ENCODE assay signal across 20 cellular contexts in the genomic region with DNA sequence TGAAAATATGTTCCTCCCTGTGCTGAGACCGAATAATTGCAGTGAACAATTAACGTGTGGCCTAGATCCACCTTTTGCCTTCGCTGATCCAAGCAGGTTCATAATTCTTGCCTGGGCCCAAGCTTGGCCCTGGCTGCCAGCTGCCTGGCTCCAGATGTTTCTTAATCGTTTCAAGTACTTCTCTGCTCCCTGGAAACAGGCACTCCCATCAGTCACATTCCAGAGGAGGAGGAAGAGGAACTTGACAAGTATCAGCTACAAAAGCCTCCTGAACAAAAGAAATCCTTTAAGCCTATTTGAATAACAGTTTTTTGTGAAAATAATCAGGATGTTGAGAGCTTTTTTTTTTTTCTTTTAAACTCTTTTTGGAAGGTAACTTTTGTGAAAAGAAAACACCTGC.
DNase-seq lines count a peak whose midpoint lies in the region; ATAC-seq lines count a peak whose summit lies in the region.
"Had no signal": no experiment of that assay in that cellular context is flagged by ENCODE, and none has a peak within 500 bp of the region (broad histone marks: within the 10 kb centered on the region; RNA-seq: fewer than 3 reads in every experiment).

No MANE protein-coding gene starts in this region.

- H3K9me3 Mint-ChIP-seq in activated T-helper 17 cell treated with anti-CD3 and anti-CD28 coated beads, Interleukin-2, amount 50 U/mL, for 72 hours, result no peaks in the 10 kb centered on the region
- H3K9me3 Mint-ChIP-seq: activated T-helper 1 cell treated with anti-CD3 and anti-CD28 coated beads, Interleukin-12 subunit alpha, Interleukin-12 subunit beta, Interleukin-2, Interleukin-4 antibody, amounts not matched to agents 30 ng/mL and 10 ng/mL and 1 ng/mL, durations not matched to agents 14 hours and 24 hours and 36 hours; IgD-negative memory B cell; T-helper 1 cell treated with Interleukin-12 subunit alpha and Interleukin-12 subunit beta and Interleukin-4 antibody, amounts not matched to agents 30 μg/mL and 1 μg/mL, for 36 hours had no signal

- H3K27me3 Mint-ChIP-seq in activated T-helper 17 cell treated with anti-CD3 and anti-CD28 coated beads, Interleukin-2, amount 50 U/mL, for 72 hours, result no peaks in the 10 kb centered on the region
- H3K27me3 Mint-ChIP-seq: IgD-negative memory B cell had no signal

- H3K27ac ChIP-seq in ectodermal cell (ENCODE audit: insufficient read depth, low read depth, low read length, poor library complexity, severe bottlenecking), result peak overlapping the region; percentile 84
- H3K27ac ChIP-seq: right lobe of liver had no signal

- H3K4me3 ChIP-seq in H7 (ENCODE audit: insufficient read depth, low read depth, low read length) (no peak overlapping the region), ectodermal cell (ENCODE audit: insufficient read depth, low read depth, low read length) (no peak overlapping the region)
- H3K4me3 ChIP-seq: BLaER1 treated with 17β-estradiol and CSF1 and Interleukin-3, amounts not matched to agents 10 nM and 100 nM; right lobe of liver had no signal

- 40 to 42% methylated on average over 4 of the region's 4 CpGs for WGBS in ectodermal cell, 2 experiments

- H3K36me3 Mint-ChIP-seq in activated T-helper 17 cell treated with anti-CD3 and anti-CD28 coated beads, Interleukin-2, amount 50 U/mL, for 72 hours (ENCODE audit: low read depth), result peaks cover 44% of the 10 kb centered on the region

- DNase-seq in H7 (peak; percentile 67), kidney tubule cell (ENCODE audit: low spot score) (peak; percentile 14), renal cortical epithelial cell (ENCODE audit: low read depth) (peak; percentile 27), GM19240 (ENCODE audit: insufficient read length, low spot score) (no peak), HUDEP-2 (lab: John Stamatoyannopoulos, UW; ENCODE audit: unreplicated experiment in 76 of 76) (no peak)
- DNase-seq: activated CD4-positive, alpha-beta T cell treated with anti-CD3 and anti-CD28 coated beads for 48 hours; aorta; effector memory CD4-positive, alpha-beta T cell; hippocampal formation; midbrain; NCI-H1105 treated with DMSO at 0.1 percent for 48 hours; NCI-H510A treated with DMSO at 0.1 percent for 48 hours; right lobe of liver had no signal

- no peak overlapping the region for H3K27ac Mint-ChIP-seq in activated T-helper 17 cell treated with anti-CD3 and anti-CD28 coated beads, Interleukin-2, amount 50 U/mL, for 72 hours
- H3K27ac Mint-ChIP-seq: activated T-helper 1 cell treated with anti-CD3 and anti-CD28 coated beads, Interleukin-12 subunit alpha, Interleukin-12 subunit beta, Interleukin-2, Interleukin-4 antibody, amounts not matched to agents 30 ng/mL and 10 ng/mL and 1 ng/mL, durations not matched to agents 14 hours and 24 hours and 36 hours; IgD-negative memory B cell had no signal

- no peaks in the 10 kb centered on the region for H3K27me3 ChIP-seq in H7 (ENCODE audit: control insufficient read depth, insufficient read depth, low read length)
- no peaks in the 10 kb centered on the region for H3K27me3 ChIP-seq in ectodermal cell (ENCODE audit: control insufficient read depth, insufficient read depth, low read length, poor library complexity, severe bottlenecking)
- H3K27me3 ChIP-seq: BLaER1 treated with 17β-estradiol and CSF1 and Interleukin-3, amounts not matched to agents 10 nM and 100 nM; right lobe of liver had no signal

- no peaks in the 10 kb centered on the region for H3K4me1 Mint-ChIP-seq in activated T-helper 17 cell treated with anti-CD3 and anti-CD28 coated beads, Interleukin-2, amount 50 U/mL, for 72 hours
- H3K4me1 Mint-ChIP-seq: IgD-negative memory B cell had no signal

- H3K4me1 ChIP-seq in ectodermal cell (ENCODE audit: control insufficient read depth, insufficient read depth, low read length), result peaks cover 54% of the 10 kb centered on the region

- peaks cover 1% of the 10 kb centered on the region; the same call in 1 of the 2 replicates for H3K36me3 ChIP-seq in H7 (replicated peaks; ENCODE audit: control insufficient read depth, insufficient read depth, low read length)
- peaks cover 12% of the 10 kb centered on the region for H3K36me3 ChIP-seq in ectodermal cell (ENCODE audit: control insufficient read depth, insufficient read depth, low read length)

- no peak for ATAC-seq in activated T-helper 17 cell treated with anti-CD3 and anti-CD28 coated beads, Interleukin-2, amount 50 U/mL, for 72 hours (replicated peaks)
- no peak for ATAC-seq in GM18520 (IDR thresholded peaks at IDR 0.05; ENCODE audit: unreplicated experiment)

- no peaks in the 10 kb centered on the region for H3K9me3 ChIP-seq in ectodermal cell (ENCODE audit: control insufficient read depth, low read length)
- H3K9me3 ChIP-seq: BLaER1 treated with 17β-estradiol and CSF1 and Interleukin-3, amounts not matched to agents 10 nM and 100 nM; right lobe of liver had no signal

- H3K4me3 Mint-ChIP-seq in activated T-helper 17 cell treated with anti-CD3 and anti-CD28 coated beads, Interleukin-2, amount 50 U/mL, for 72 hours, result no peak overlapping the region
- H3K4me3 Mint-ChIP-seq: activated T-helper 1 cell treated with anti-CD3 and anti-CD28 coated beads, Interleukin-12 subunit alpha, Interleukin-12 subunit beta, Interleukin-2, Interleukin-4 antibody, amounts not matched to agents 30 ng/mL and 10 ng/mL and 1 ng/mL, durations not matched to agents 14 hours and 24 hours and 36 hours; IgD-negative memory B cell; T-helper 1 cell treated with Interleukin-12 subunit alpha and Interleukin-12 subunit beta and Interleukin-4 antibody, amounts not matched to agents 30 μg/mL and 1 μg/mL, for 36 hours had no signal

Comparison
In these comparisons a context has a peak if more than half of its experiments do, and no peak if none do; other contexts are left out.
1. DNase-seq: peak in H7 (single experiment), kidney tubule cell (single experiment) and renal cortical epithelial cell (single experiment); none in GM19240 (single experiment) and HUDEP-2 (0 of 76).